1 cellular context compared by ENCODE assay signal in genomic region chr19:45406165-45406956, GRCh38.
TF ChIP-seq lines count a peak whose summit lies in the region.

Gene POLR1G, plus strand, starts transcription at chr19:45406644. Its CDS starts 53 bp downstream, at chr19:45406697.

TF ChIP-seq in K562, 482 proteins besides CTCF, POLR2A, EP300 and RAD21 (continued from another document):
- TF ChIP-seq ZBTB12 (CRISPR knock-in tag; IDR thresholded peaks at IDR 0.05): peak; percentile 17; the same call in 1 of the 2 replicates
- TF ChIP-seq ETV5 (CRISPR knock-in tag; IDR thresholded peaks at IDR 0.05; ENCODE audit: low read depth): peak; percentile 18; the same call in 1 of the 2 replicates
- peak; percentile 76 for TF ChIP-seq TFAP4 (CRISPR knock-in tag; IDR thresholded peaks at IDR 0.05; ENCODE audit: borderline replicate concordance)
- peak; percentile 100 for TF ChIP-seq ATF7 (IDR thresholded peaks at IDR 0.05)
- TF ChIP-seq SRSF7 (optimal IDR thresholded peaks at IDR 0.05; ENCODE audit: low read depth, low read length): no peak
- no peak for TF ChIP-seq NFE2L1 (tag; IDR thresholded peaks at IDR 0.05; ENCODE audit: borderline replicate concordance, low read depth)
- TF ChIP-seq ZFP36 (IDR thresholded peaks at IDR 0.05; ENCODE audit: low read depth, low read length, partially characterized antibody): no peak
- peak; percentile 53 for TF ChIP-seq HDAC3 (IDR thresholded peaks at IDR 0.05; ENCODE audit: borderline replicate concordance, partially characterized antibody)
- TF ChIP-seq TBP (optimal IDR thresholded peaks at IDR 0.05; ENCODE audit: low read depth, low read length): peak; percentile 60
- peak; percentile 67; the same call in 1 of the 2 replicates for TF ChIP-seq PHF8 (IDR thresholded peaks at IDR 0.05; ENCODE audit: borderline replicate concordance, low read length)
- 0 out of 2 replicates have a peak, but pooled peaks have one; percentile 10 for TF ChIP-seq MYBL2 (IDR thresholded peaks at IDR 0.05; ENCODE audit: low read depth)
- TF ChIP-seq MYBL2 (CRISPR knock-in tag; IDR thresholded peaks at IDR 0.05; ENCODE audit: borderline replicate concordance): no peak
